ENCODE assay signal across 16 cellular contexts in the genomic region with DNA sequence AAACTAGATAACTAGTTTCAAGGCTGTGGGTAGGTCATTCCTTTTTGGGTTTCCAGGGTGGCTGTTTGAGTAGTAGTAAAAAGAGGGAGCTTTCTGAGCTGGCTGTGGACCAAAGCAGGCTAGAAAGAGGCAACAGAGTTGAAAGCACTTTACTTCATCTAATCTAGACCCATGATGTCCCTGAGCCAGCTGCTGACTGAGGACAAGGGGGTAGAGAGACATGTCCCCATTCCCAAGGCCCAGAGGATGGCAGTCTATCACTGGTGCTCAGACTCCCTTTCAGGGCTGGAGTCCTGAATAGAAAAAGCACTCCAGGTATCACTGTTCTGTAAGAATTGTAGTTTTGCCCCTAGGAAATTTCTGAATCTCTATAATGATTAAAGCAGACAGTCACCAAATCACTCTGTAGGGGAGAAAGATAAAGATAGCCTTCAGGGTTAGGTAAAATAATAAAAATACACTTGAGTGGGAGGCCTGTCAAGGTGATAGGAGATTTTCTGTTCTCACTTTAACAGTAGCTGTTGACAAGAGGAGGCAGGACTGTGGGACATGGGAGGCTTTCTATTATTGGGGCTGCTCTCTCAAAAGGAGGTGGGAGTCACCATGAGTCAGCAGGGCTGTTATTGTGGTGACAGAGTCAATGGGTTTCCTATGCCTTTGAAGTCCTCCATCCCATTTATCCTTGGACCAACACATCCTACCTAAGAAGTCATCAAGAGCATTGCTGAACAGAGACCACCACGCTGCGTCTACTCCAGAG.
"Had no signal": no experiment of that assay in that cellular context is flagged by ENCODE, and none has a peak within 500 bp of the region (broad histone marks: within the 10 kb centered on the region; RNA-seq: fewer than 3 reads in every experiment).

No MANE protein-coding gene starts in this region.

- DNase-seq: activated CD4-positive, alpha-beta memory T cell treated with anti-CD3 and anti-CD28 coated beads, Interleukin-2, amount 10 ng/mL, durations not matched to agents 7 days and 5 days; activated CD4-positive, alpha-beta T cell treated with anti-CD3 and anti-CD28 coated beads, Interleukin-2, amount 10 ng/mL, durations not matched to agents 24 days and 14 days; activated effector memory CD4-positive, alpha-beta T cell treated with Interleukin-2 at 50 U/mL for 16 hours; activated naive CD4-positive, alpha-beta T cell treated with anti-CD3 and anti-CD28 coated beads for 36 hours; activated naive CD8-positive, alpha-beta T cell treated with anti-CD3 and anti-CD28 coated beads, Interleukin-2, amount 10 ng/mL, durations not matched to agents 7 days and 5 days; activated T-cell treated with anti-CD3 and anti-CD28 coated beads, Interleukin-2, amount 50 U/mL, for 72 hours; effector CD4-positive, alpha-beta T cell; foreskin melanocyte; hypothalamus; sigmoid colon; spleen; stimulated activated CD4-positive, alpha-beta T cell treated with anti-CD3 and anti-CD28 coated beads, Interleukin-4, amount 100 ng/mL, for 4 hours; substantia nigra; thyroid gland had no signal

- H3K27me3 ChIP-seq: sigmoid colon, thyroid gland had no signal

- H3K4me1 ChIP-seq: sigmoid colon, spleen, thyroid gland had no signal

- H3K9me3 ChIP-seq: neutrophil, sigmoid colon, thyroid gland had no signal

- H3K36me3 ChIP-seq: neutrophil, sigmoid colon, spleen, thyroid gland had no signal

- H3K27ac ChIP-seq: neutrophil, sigmoid colon, spleen, thyroid gland had no signal

- ATAC-seq: activated CD4-positive, CD25-positive, alpha-beta regulatory T cell treated with anti-CD3 and anti-CD28 coated beads, Interleukin-2, amount 50 U/mL, for 24 hours; activated T-cell treated with anti-CD3 and anti-CD28 coated beads, Interleukin-2, amount 50 U/mL, for 72 hours had no signal

- H3K4me3 ChIP-seq: sigmoid colon, spleen, thyroid gland had no signal
